1 cellular context compared by ENCODE assay signal in genomic region chr2:20223345-20224190, GRCh38.
TF ChIP-seq lines count a peak whose summit lies in the region.

No MANE protein-coding gene starts in this region.

TF ChIP-seq in WTC11, 78 proteins besides CTCF, POLR2A, EP300 and RAD21 (continued from another document):
- TF ChIP-seq CDX4 (CRISPR knock-in tag; IDR thresholded peaks at IDR 0.05; ENCODE audit: borderline replicate concordance) (no peak), NR3C1 (CRISPR knock-in tag; conservative IDR thresholded peaks at IDR 0.05; ENCODE audit: low read depth) (no peak), E2F5 (CRISPR knock-in tag; IDR thresholded peaks at IDR 0.05) (no peak), ZNF532 (CRISPR knock-in tag; IDR thresholded peaks at IDR 0.05; ENCODE audit: borderline replicate concordance) (no peak), USF2 (CRISPR knock-in tag; IDR thresholded peaks at IDR 0.05) (peak; percentile 73), AFF4 (CRISPR knock-in tag; IDR thresholded peaks at IDR 0.05; ENCODE audit: borderline replicate concordance) (0 out of 2 replicates have a peak, but pooled peaks have one; percentile 34), ATF2 (CRISPR knock-in tag; IDR thresholded peaks at IDR 0.05; ENCODE audit: borderline replicate concordance, low read depth) (no peak), E2F4 (CRISPR knock-in tag; IDR thresholded peaks at IDR 0.05; ENCODE audit: borderline replicate concordance, low read depth) (no peak), KAT7 (CRISPR knock-in tag; IDR thresholded peaks at IDR 0.05; ENCODE audit: borderline replicate concordance) (no peak; the same call in 1 of the 2 replicates), ERG (CRISPR knock-in tag; IDR thresholded peaks at IDR 0.05) (no peak), GTF2I (CRISPR knock-in tag; conservative IDR thresholded peaks at IDR 0.05) (no peak), GRHL2 (CRISPR knock-in tag; IDR thresholded peaks at IDR 0.05; ENCODE audit: insufficient replicate concordance, severe bottlenecking) (no peak), RORB (CRISPR knock-in tag; IDR thresholded peaks at IDR 0.05) (no peak), TCF7 (CRISPR knock-in tag; IDR thresholded peaks at IDR 0.05; ENCODE audit: low read depth) (no peak), PRRX2 (CRISPR knock-in tag; IDR thresholded peaks at IDR 0.05) (no peak), SOX15 (CRISPR knock-in tag; IDR thresholded peaks at IDR 0.05) (no peak), TEAD1 (CRISPR knock-in tag; IDR thresholded peaks at IDR 0.05) (no peak), HMGXB4 (CRISPR knock-in tag; IDR thresholded peaks at IDR 0.05) (no peak; the same call in 1 of the 2 replicates), SP1 (CRISPR knock-in tag; conservative IDR thresholded peaks at IDR 0.05) (no peak), ZSCAN18 (CRISPR knock-in tag; IDR thresholded peaks at IDR 0.05) (no peak)
